In the genomic region with DNA sequence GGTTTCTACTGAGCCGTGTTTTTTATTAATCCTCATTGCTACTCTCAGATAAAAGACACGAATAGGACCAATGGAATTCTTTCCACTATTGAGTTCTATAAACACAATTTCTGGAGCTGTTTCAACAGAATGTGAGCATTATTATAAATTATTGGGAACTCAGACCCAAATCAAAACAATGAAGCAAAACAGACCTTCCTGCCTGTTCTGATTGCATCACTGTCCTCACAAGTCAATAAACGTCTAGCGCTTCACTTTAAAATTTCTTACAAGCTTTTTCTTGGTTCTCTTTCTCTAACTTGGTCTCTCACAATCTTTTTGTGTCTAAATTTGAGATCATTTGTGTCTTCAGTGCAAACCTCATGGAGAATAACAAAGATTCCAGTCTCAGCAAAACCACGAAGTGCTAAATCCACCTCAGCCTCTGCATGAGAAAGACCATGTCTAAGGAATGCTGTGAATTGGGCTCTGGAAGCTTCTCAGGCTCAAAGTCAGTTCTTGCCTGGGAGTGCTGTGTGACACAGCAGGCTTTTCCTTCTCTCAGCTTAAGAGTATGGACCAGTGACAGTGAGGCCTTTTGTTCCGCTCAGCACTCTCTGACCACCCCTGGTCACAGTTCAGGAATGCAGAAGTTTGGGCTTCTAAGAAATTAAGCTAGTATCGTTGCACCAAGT, we compare ENCODE assay signal across 2 cellular contexts.
TF ChIP-seq lines count a peak whose summit lies in the region.

No MANE protein-coding gene starts in this region.

TF ChIP-seq in SK-N-SH treated with all-trans-retinoic acid at 6 μM for 48 hours, 23 proteins besides CTCF, POLR2A, EP300 and RAD21 (continued from another document):
- TF ChIP-seq ISL1 (CRISPR knock-in tag; IDR thresholded peaks at IDR 0.05), result peak; percentile 64

TF ChIP-seq in SK-N-SH, 30 proteins besides CTCF, POLR2A, EP300 and RAD21 (continued from another document):
- TF ChIP-seq RFX5 (IDR thresholded peaks at IDR 0.05; ENCODE audit: low read length), result no peak
- TF ChIP-seq CHD2 (IDR thresholded peaks at IDR 0.05; ENCODE audit: low read length, partially characterized antibody), result no peak
- no peak for TF ChIP-seq NFIC (IDR thresholded peaks at IDR 0.05; ENCODE audit: borderline replicate concordance)
